ENCODE assay signal across 27 cellular contexts in genomic region chr1:114164840-114165543, GRCh38. TPM values are rescaled to one million over a fixed set of nuclear protein-coding genes. Genes with fewer than 3 reads are reported as not detected.
DNase-seq lines count a peak whose midpoint lies in the region; ATAC-seq and TF ChIP-seq lines count a peak whose summit lies in the region.
"Had no signal": no experiment of that assay in that cellular context is flagged by ENCODE, and none has a peak within 500 bp of the region (broad histone marks: within the 10 kb centered on the region; RNA-seq: fewer than 3 reads in every experiment).

No MANE protein-coding gene starts in this region.

- in situ Hi-C loops in HAP-1 (cut with MboI; ENCODE audit: low sequenced_read_pairs) (no loop called here), mammary epithelial cell (cut with MboI; ENCODE audit: low sequenced_read_pairs in 2 of 2) (no loop called here)

- no peaks in the 10 kb centered on the region for H3K36me3 Mint-ChIP-seq in activated T-helper 17 cell treated with anti-CD3 and anti-CD28 coated beads, Interleukin-2, amount 50 U/mL, for 72 hours (ENCODE audit: low read depth)
- H3K36me3 Mint-ChIP-seq: activated naive CD4-positive, alpha-beta T cell treated with anti-CD3 and anti-CD28 coated beads, Interleukin-2, amount 50 U/mL, for 24 hours had no signal

- intact Hi-C loops in mammary epithelial cell (cut with micrococcal nuclease): no loop called here

- 40% methylated on average over 3 of the region's 3 CpGs for WGBS in mammary epithelial cell (ENCODE audit: low coverage, missing lambda C conversion rate)

- H3K27me3 Mint-ChIP-seq in activated T-helper 17 cell treated with anti-CD3 and anti-CD28 coated beads, Interleukin-2, amount 50 U/mL, for 72 hours: peaks cover 14% of the 10 kb centered on the region

- H3K4me1 ChIP-seq in HAP-1 (no peaks in the 10 kb centered on the region), mammary epithelial cell (ENCODE audit: insufficient read depth, low read length) (no peaks in the 10 kb centered on the region)
- H3K4me1 ChIP-seq: stomach, transverse colon had no signal

- DNase-seq in NCI-H82 (lab: John Stamatoyannopoulos, UW) (peak; percentile 12), NCI-H82 treated with DMSO at 0.1 percent for 48 hours (lab: John Stamatoyannopoulos, UW; ENCODE audit: unreplicated experiment) (no peak), H7 (no peak), HAP-1 (ENCODE audit: low spot score in 2 of 2) (no peak), mammary epithelial cell (no peak)
- DNase-seq: activated T-cell treated with anti-CD3 and anti-CD28 coated beads, Interleukin-2, amount 50 U/mL, for 4 hours; CD4-positive, alpha-beta T cell; dorsolateral prefrontal cortex; GF-D8; glutamatergic neuron; HFFc6; NCI-H146; NCI-H510A treated with DMSO at 0.1 percent for 48 hours; nucleus accumbens; SK-N-SH; small intestine; stimulated activated CD4-positive, alpha-beta T cell treated with anti-CD3 and anti-CD28 coated beads, Interleukin-4, amount 100 ng/mL, for 24 hours; stomach; transverse colon had no signal

- no peak overlapping the region for H3K9ac ChIP-seq in mammary epithelial cell (ENCODE audit: insufficient read depth, low read length)
- H3K9ac ChIP-seq: KMS-11, SK-N-SH had no signal

- BruUV-seq in mammary epithelial cell (replicated peaks; lab: Mats Ljungman, UMichigan): no TSS peak

- H3K4me2 ChIP-seq in mammary epithelial cell (ENCODE audit: insufficient read depth, low read depth, low read length): no peak overlapping the region
- H3K4me2 ChIP-seq: KMS-11, SK-N-SH had no signal

- no peaks in the 10 kb centered on the region for H3K79me2 ChIP-seq in mammary epithelial cell (ENCODE audit: insufficient read depth, low read length)

- H3K4me3 ChIP-seq in H7 (ENCODE audit: insufficient read depth, low read depth, low read length): no peak overlapping the region
- H3K4me3 ChIP-seq in HAP-1: no peak overlapping the region
- H3K4me3 ChIP-seq in mammary epithelial cell (replicated peaks in 1 of 3; ENCODE audit: insufficient read depth in 1 of 3, low read depth in 2 of 3, low read length in 3 of 3): no peak overlapping the region
- H3K4me3 ChIP-seq: dorsolateral prefrontal cortex, stomach, transverse colon had no signal

- no peaks in the 10 kb centered on the region for H3K36me3 ChIP-seq in H7 (replicated peaks; ENCODE audit: control insufficient read depth, insufficient read depth, low read length)
- H3K36me3 ChIP-seq in HAP-1 (replicated peaks): no peaks in the 10 kb centered on the region
- no peaks in the 10 kb centered on the region for H3K36me3 ChIP-seq in mammary epithelial cell (ENCODE audit: insufficient read depth, low read length)
- H3K36me3 ChIP-seq: stomach, transverse colon had no signal

- no peaks in the 10 kb centered on the region for H3K9me3 ChIP-seq in HAP-1
- no peaks in the 10 kb centered on the region for H3K9me3 ChIP-seq in mammary epithelial cell (replicated peaks; ENCODE audit: insufficient read depth, low read length)
- H3K9me3 ChIP-seq: SK-N-SH, stomach, transverse colon had no signal

- dilution Hi-C loops in mammary epithelial cell (cut with HindIII; ENCODE audit: low sequenced_read_pairs): loop anchor here (5.0 kb wide), 1 partner anchor 78 kb away; no protein-coding TSS in a partner anchor

- H3K27me3 ChIP-seq in H7 (ENCODE audit: control insufficient read depth, insufficient read depth, low read length) (no peaks in the 10 kb centered on the region; the same call in 1 of the 2 replicates), HAP-1 (ENCODE audit: low read depth) (peaks cover 11% of the 10 kb centered on the region; the same call in 1 of the 2 replicates), mammary epithelial cell (ENCODE audit: insufficient read depth, low read length) (peaks cover 3% of the 10 kb centered on the region)

- H3K27ac Mint-ChIP-seq in activated T-helper 17 cell treated with anti-CD3 and anti-CD28 coated beads, Interleukin-2, amount 50 U/mL, for 72 hours: no peak overlapping the region
- H3K27ac Mint-ChIP-seq: activated naive CD4-positive, alpha-beta T cell treated with anti-CD3 and anti-CD28 coated beads, Interleukin-2, amount 50 U/mL, for 24 hours; CD4-positive, alpha-beta T cell; HFFc6 had no signal

- H3K4me3 Mint-ChIP-seq in activated T-helper 17 cell treated with anti-CD3 and anti-CD28 coated beads, Interleukin-2, amount 50 U/mL, for 72 hours: no peak overlapping the region
- H3K4me3 Mint-ChIP-seq: activated naive CD4-positive, alpha-beta T cell treated with anti-CD3 and anti-CD28 coated beads, Interleukin-2, amount 50 U/mL, for 24 hours; activated T-cell treated with anti-CD3 and anti-CD28 coated beads, Interleukin-2, amount 50 U/mL, for 4 hours; CD4-positive, alpha-beta T cell; central memory CD8-positive, alpha-beta T cell; HFFc6 had no signal

- no peak overlapping the region for H3K27ac ChIP-seq in mammary epithelial cell (ENCODE audit: insufficient read depth, low read depth, low read length)
- H3K27ac ChIP-seq: 22Rv1, dorsolateral prefrontal cortex, KMS-11, RWPE1, stomach, transverse colon had no signal

- no peaks in the 10 kb centered on the region for H4K20me1 ChIP-seq in mammary epithelial cell (ENCODE audit: insufficient read depth, low read length)

- ATAC-seq in GM18519 (IDR thresholded peaks at IDR 0.05; ENCODE audit: low FRiP score, unreplicated experiment) (peak; percentile 89), HG02759 (IDR thresholded peaks at IDR 0.05; ENCODE audit: unreplicated experiment) (peak; percentile 68)
- peak; percentile 84 for ATAC-seq in activated T-helper 17 cell treated with anti-CD3 and anti-CD28 coated beads, Interleukin-2, amount 50 U/mL, for 72 hours (replicated peaks)

- no peak for TF ChIP-seq CTCF in mammary epithelial cell (conservative IDR thresholded peaks at IDR 0.05 in 1 of 2, IDR thresholded peaks at IDR 0.05 in 1 of 2; ENCODE audit: extremely low read depth in 1 of 2, insufficient read depth in 1 of 2, low read depth in 1 of 2, low read length in 2 of 2)

- H2AFZ ChIP-seq in mammary epithelial cell (ENCODE audit: low read depth, low read length): no peak overlapping the region

- CTCF ChIA-PET in mammary epithelial cell (lab: Charles Lee; ENCODE audit: low non-redundant PET): no interaction called here

- H3K9me3 Mint-ChIP-seq in activated T-helper 17 cell treated with anti-CD3 and anti-CD28 coated beads, Interleukin-2, amount 50 U/mL, for 72 hours: no peaks in the 10 kb centered on the region
- H3K9me3 Mint-ChIP-seq: activated naive CD4-positive, alpha-beta T cell treated with anti-CD3 and anti-CD28 coated beads, Interleukin-2, amount 50 U/mL, for 24 hours; activated T-cell treated with anti-CD3 and anti-CD28 coated beads, Interleukin-2, amount 50 U/mL, for 4 hours; CD4-positive, alpha-beta T cell; central memory CD8-positive, alpha-beta T cell; HFFc6 had no signal

- no peaks in the 10 kb centered on the region for H3K4me1 Mint-ChIP-seq in activated T-helper 17 cell treated with anti-CD3 and anti-CD28 coated beads, Interleukin-2, amount 50 U/mL, for 72 hours
- H3K4me1 Mint-ChIP-seq: activated naive CD4-positive, alpha-beta T cell treated with anti-CD3 and anti-CD28 coated beads, Interleukin-2, amount 50 U/mL, for 24 hours; central memory CD8-positive, alpha-beta T cell had no signal

RNA-seq across cellular contexts. Expression of gene SYT6, which starts 11.3 kb away (rescaled TPM):
- not detected for total RNA-seq in activated T-helper 17 cell treated with anti-CD3 and anti-CD28 coated beads, Interleukin-2, amount 50 U/mL, for 72 hours
- 41.6 and 69.8 TPM in 2 replicates for total RNA-seq in H7 (2014; rRNA removed; shearing (Covaris generic))
- total RNA-seq in mammary epithelial cell: not detected
- not detected for polyA plus RNA-seq in mammary epithelial cell
- polyA minus RNA-seq in mammary epithelial cell: not detected
- total RNA-seq: activated T-cell treated with anti-CD3 and anti-CD28 coated beads, Interleukin-2, amount 50 U/mL, for 4 hours; CD4-positive, alpha-beta T cell; HFFc6 had no signal
- polyA plus RNA-seq: SK-N-SH had no signal

Comparison
In these comparisons a context has a peak if more than half of its experiments do, and no peak if none do; other contexts are left out.
1. RNA of gene SYT6, which starts 11.3 kb away (total RNA-seq): 41.6 to 69.8 TPM in H7; not detected in activated T-helper 17 cell treated with anti-CD3 and anti-CD28 coated beads, Interleukin-2, amount 50 U/mL, for 72 hours and not detected in mammary epithelial cell; every median in the first group is over 10 times any median in the second.
2. Peak in every context shown above with its lines, with median percentiles within 50 percentile points of each other: ATAC-seq.